Comparison of ENCODE assay signal across 21 cellular contexts in the genomic region with DNA sequence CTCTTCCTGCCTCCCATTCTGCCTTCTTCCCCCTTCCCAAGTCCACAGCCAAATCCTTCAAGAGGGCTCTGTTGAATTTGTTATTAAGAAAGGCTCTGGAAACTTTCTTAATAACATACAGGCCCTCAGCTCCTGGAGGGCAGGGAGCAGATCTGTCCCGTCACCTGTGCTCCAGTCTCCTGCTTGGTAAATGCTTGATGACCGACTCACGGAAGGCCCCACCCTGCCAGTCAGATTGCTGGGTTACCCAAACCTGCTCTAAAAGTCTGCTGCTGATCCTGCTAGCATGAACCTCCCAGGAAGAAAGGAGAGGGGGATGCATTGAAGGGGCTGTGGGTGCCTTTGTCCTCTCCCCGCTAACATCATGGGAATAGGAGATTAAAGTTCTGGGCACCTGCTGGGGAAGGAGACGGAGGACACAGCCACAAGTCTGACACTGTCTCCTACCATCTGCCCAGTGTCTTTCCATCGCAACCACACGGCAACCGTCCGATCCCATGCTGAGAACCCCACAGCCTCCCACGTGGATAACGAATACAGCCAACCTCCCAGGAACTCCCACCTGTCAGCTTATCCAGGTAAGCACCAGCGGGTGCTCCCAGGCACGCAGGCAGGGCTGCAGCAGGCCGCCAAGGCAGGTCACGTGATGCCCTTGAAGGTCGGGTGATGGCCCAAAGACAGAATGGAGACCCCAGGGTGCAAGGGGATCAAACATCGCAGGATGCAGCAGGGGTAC. TPM values are rescaled to one million over a fixed set of nuclear protein-coding genes. Genes with fewer than 3 reads are reported as not detected.
DNase-seq lines count a peak whose midpoint lies in the region; ATAC-seq and TF ChIP-seq lines count a peak whose summit lies in the region.
"Had no signal": no experiment of that assay in that cellular context is flagged by ENCODE, and none has a peak within 500 bp of the region (broad histone marks: within the 10 kb centered on the region; RNA-seq: fewer than 3 reads in every experiment).

No MANE protein-coding gene starts in this region.

- H3K27ac Mint-ChIP-seq in activated CD4-positive, alpha-beta T cell treated with anti-CD3 and anti-CD28 coated beads, Interleukin-2, amount 10 ng/mL, durations not matched to agents 24 days and 14 days, result peak overlapping the region; percentile 71
- H3K27ac Mint-ChIP-seq in CD4-positive, alpha-beta memory T cell, result peak overlapping the region; percentile 55 to 82 (median 72)
- H3K27ac Mint-ChIP-seq in activated T-helper 17 cell treated with anti-CD3 and anti-CD28 coated beads, Interleukin-2, amount 50 U/mL, for 72 hours, result peak overlapping the region; percentile 53
- peak overlapping the region in 2 of 6 donors; percentile 6 to 62 for H3K27ac Mint-ChIP-seq in immature natural killer cell

- H3K4me1 Mint-ChIP-seq in activated CD4-positive, alpha-beta T cell treated with anti-CD3 and anti-CD28 coated beads, Interleukin-2, amount 10 ng/mL, durations not matched to agents 24 days and 14 days, result peaks cover 31% of the 10 kb centered on the region
- peaks cover 24 to 65% (median 35%) of the 10 kb centered on the region in 4 donors for H3K4me1 Mint-ChIP-seq in CD4-positive, alpha-beta memory T cell
- peaks cover 26% of the 10 kb centered on the region for H3K4me1 Mint-ChIP-seq in activated T-helper 17 cell treated with anti-CD3 and anti-CD28 coated beads, Interleukin-2, amount 50 U/mL, for 72 hours
- peaks cover 32 to 35% of the 10 kb centered on the region in 2 donors for H3K4me1 Mint-ChIP-seq in immature natural killer cell

- POLR2A ChIA-PET in CD4-positive, alpha-beta memory T cell (lab: Charles Lee; ENCODE audit: partially characterized antibody), result interaction anchor here (0.9 to 1.0 kb wide), 3 partner anchors 13 to 83 kb away, joined by 3 to 5 read pairs (median 4); no protein-coding TSS in a partner anchor

- ATAC-seq in activated T-helper 17 cell treated with anti-CD3 and anti-CD28 coated beads, Interleukin-2, amount 50 U/mL, for 72 hours (replicated peaks), result no peak
- ATAC-seq: gastrocnemius medialis, right cardiac atrium had no signal

- H3K27me3 Mint-ChIP-seq in activated CD4-positive, alpha-beta T cell treated with anti-CD3 and anti-CD28 coated beads, Interleukin-2, amount 10 ng/mL, durations not matched to agents 24 days and 14 days, result no peaks in the 10 kb centered on the region
- H3K27me3 Mint-ChIP-seq in CD4-positive, alpha-beta memory T cell, result no peaks in the 10 kb centered on the region
- H3K27me3 Mint-ChIP-seq in activated T-helper 17 cell treated with anti-CD3 and anti-CD28 coated beads, Interleukin-2, amount 50 U/mL, for 72 hours, result no peaks in the 10 kb centered on the region
- peaks cover 3 to 4% (median 3%) of the 10 kb centered on the region in 3 donors for H3K27me3 Mint-ChIP-seq in immature natural killer cell (ENCODE audit: low read depth in 3 of 3)

- no peak overlapping the region for H3K27ac ChIP-seq in CD4-positive, alpha-beta memory T cell (ENCODE audit: low read depth, low read length)
- H3K27ac ChIP-seq in tibial artery, result no peak overlapping the region
- H3K27ac ChIP-seq: gastrocnemius medialis, pancreas, uterus had no signal

- peaks cover 3% of the 10 kb centered on the region for H3K9me3 Mint-ChIP-seq in activated CD4-positive, alpha-beta T cell treated with anti-CD3 and anti-CD28 coated beads, Interleukin-2, amount 10 ng/mL, durations not matched to agents 24 days and 14 days
- no peaks in the 10 kb centered on the region for H3K9me3 Mint-ChIP-seq in CD4-positive, alpha-beta memory T cell
- no peaks in the 10 kb centered on the region for H3K9me3 Mint-ChIP-seq in activated T-helper 17 cell treated with anti-CD3 and anti-CD28 coated beads, Interleukin-2, amount 50 U/mL, for 72 hours
- H3K9me3 Mint-ChIP-seq in immature natural killer cell, result no peaks in the 10 kb centered on the region

- peaks cover 38% of the 10 kb centered on the region for H3K4me1 ChIP-seq in CD4-positive, alpha-beta memory T cell (ENCODE audit: insufficient read depth, low read length)
- H3K4me1 ChIP-seq in tibial artery, result peaks cover 0 to 18% (median 11%) of the 10 kb centered on the region in 4 donors

- no peak overlapping the region for H3K4me3 ChIP-seq in CD4-positive, alpha-beta memory T cell (ENCODE audit: low read length in 2 of 2)
- no peak overlapping the region for H3K4me3 ChIP-seq in tibial artery
- H3K4me3 ChIP-seq in MG63, result no peak overlapping the region
- H3K4me3 ChIP-seq: gastrocnemius medialis, pancreas, uterus had no signal

- DNase-seq in activated CD4-positive, alpha-beta T cell treated with anti-CD3 and anti-CD28 coated beads, Interleukin-2, amount 10 ng/mL, durations not matched to agents 24 days and 14 days, result no peak
- DNase-seq in activated CD4-positive, alpha-beta T cell treated with anti-CD3 and anti-CD28 coated beads for 4 hours, result no peak
- peak in 1 of 5 donors; percentile 18 for DNase-seq in CD4-positive, alpha-beta memory T cell
- DNase-seq in immature natural killer cell, result no peak
- DNase-seq in tibial artery, result no peak
- no peak for DNase-seq in GM19238 (ENCODE audit: insufficient read length, low spot score)
- no peak for DNase-seq in MG63
- DNase-seq: activated CD4-positive, alpha-beta T cell treated with anti-CD3 and anti-CD28 coated beads, Interleukin-2, amount 50 U/mL, for 48 hours; erythroblast; gastrocnemius medialis; KG1; MV-4-11; NCI-H1694 treated with DMSO at 0.1 percent for 48 hours; NCI-H69; uterus had no signal

- H3K4me3 Mint-ChIP-seq in activated CD4-positive, alpha-beta T cell treated with anti-CD3 and anti-CD28 coated beads, Interleukin-2, amount 10 ng/mL, durations not matched to agents 24 days and 14 days, result no peak overlapping the region
- no peak overlapping the region for H3K4me3 Mint-ChIP-seq in CD4-positive, alpha-beta memory T cell
- no peak overlapping the region for H3K4me3 Mint-ChIP-seq in activated T-helper 17 cell treated with anti-CD3 and anti-CD28 coated beads, Interleukin-2, amount 50 U/mL, for 72 hours
- peak overlapping the region in 3 of 5 donors; percentile 33 to 62 (median 39) for H3K4me3 Mint-ChIP-seq in immature natural killer cell

- no peak for TF ChIP-seq CTCF in tibial artery (IDR thresholded peaks at IDR 0.05)

- CTCF ChIA-PET in CD4-positive, alpha-beta memory T cell (lab: Charles Lee; ENCODE audit: partially characterized antibody), result no interaction called here

- H3K36me3 ChIP-seq in CD4-positive, alpha-beta memory T cell (ENCODE audit: insufficient read depth, low read length), result peaks cover 66% of the 10 kb centered on the region
- H3K36me3 ChIP-seq in tibial artery (peaks cover 0 to 12% (median 0%) of the 10 kb centered on the region in 3 donors), MG63 (no peaks in the 10 kb centered on the region; the same call in 1 of the 2 replicates)
- H3K36me3 ChIP-seq: BE2C, gastrocnemius medialis, pancreas, uterus had no signal

- H3K27me3 ChIP-seq in CD4-positive, alpha-beta memory T cell (ENCODE audit: insufficient read depth, low read length), result no peaks in the 10 kb centered on the region
- H3K27me3 ChIP-seq in tibial artery, result no peaks in the 10 kb centered on the region
- H3K27me3 ChIP-seq in MG63, result no peaks in the 10 kb centered on the region
- H3K27me3 ChIP-seq: BE2C, gastrocnemius medialis, pancreas, uterus had no signal

- no peaks in the 10 kb centered on the region for H3K9me3 ChIP-seq in CD4-positive, alpha-beta memory T cell (ENCODE audit: control insufficient read depth in 1 of 2, low read length in 2 of 2)
- H3K9me3 ChIP-seq in tibial artery, result no peaks in the 10 kb centered on the region
- no peaks in the 10 kb centered on the region for H3K9me3 ChIP-seq in MG63
- H3K9me3 ChIP-seq: BE2C, gastrocnemius medialis, pancreas, uterus had no signal

- H3K36me3 Mint-ChIP-seq in activated CD4-positive, alpha-beta T cell treated with anti-CD3 and anti-CD28 coated beads, Interleukin-2, amount 10 ng/mL, durations not matched to agents 24 days and 14 days (ENCODE audit: low read depth), result peaks cover 78% of the 10 kb centered on the region
- peaks cover 62 to 81% of the 10 kb centered on the region in 2 donors for H3K36me3 Mint-ChIP-seq in CD4-positive, alpha-beta memory T cell
- peaks cover 3% of the 10 kb centered on the region for H3K36me3 Mint-ChIP-seq in activated T-helper 17 cell treated with anti-CD3 and anti-CD28 coated beads, Interleukin-2, amount 50 U/mL, for 72 hours (ENCODE audit: low read depth)
- H3K36me3 Mint-ChIP-seq in immature natural killer cell, result peaks cover 0 to 6% (median 3%) of the 10 kb centered on the region in 3 donors

- intact Hi-C loops in activated CD4-positive, alpha-beta T cell treated with anti-CD3 and anti-CD28 coated beads, Interleukin-2, amount 10 ng/mL, durations not matched to agents 24 days and 14 days (cut with micrococcal nuclease), result no loop called here
- intact Hi-C loops in CD4-positive, alpha-beta memory T cell (cut with micrococcal nuclease), result no loop called here
- intact Hi-C loops in tibial artery (cut with DNase I; ENCODE audit: low total_unique reads), result loop anchor here (5.0 to 10.0 kb wide), 2 partner anchors 63 to 200 kb away; a partner anchor contains a TSS

RNA-seq across cellular contexts. Expression of a gene that starts 22.5 kb away (rescaled TPM):
- 368 and 385 TPM in 2 replicates for total RNA-seq in activated CD4-positive, alpha-beta T cell treated with anti-CD3 and anti-CD28 coated beads, Interleukin-2, amount 10 ng/mL, durations not matched to agents 24 days and 14 days
- 100 to 1,000 TPM; 283 to 289 TPM for total RNA-seq in CD4-positive, alpha-beta memory T cell
- 100 to 1,000 TPM; 170 to 323 TPM for polyA plus RNA-seq in CD4-positive, alpha-beta memory T cell
- total RNA-seq in activated T-helper 17 cell treated with anti-CD3 and anti-CD28 coated beads, Interleukin-2, amount 50 U/mL, for 72 hours, result 100 to 1,000 TPM; 231 to 476 TPM
- polyA plus RNA-seq in immature natural killer cell, result 1 to 10 TPM in 1 of 3 donors, under 1 TPM in 2; 0.68 to 1.8 (median 0.80) TPM
- not detected in 2 replicates for total RNA-seq in MG63 (2014; rRNA removed; shearing (Covaris generic); ENCODE audit: low replicate concordance)
- total RNA-seq: cardiac septum, kidney epithelial cell had no signal

RNA-seq across cellular contexts. Expression of a gene that starts 36.5 kb away (rescaled TPM):
- total RNA-seq in activated CD4-positive, alpha-beta T cell treated with anti-CD3 and anti-CD28 coated beads, Interleukin-2, amount 10 ng/mL, durations not matched to agents 24 days and 14 days, result 13.3 and 13.7 TPM in 2 replicates
- 1 to 10 TPM; 7.3 to 7.9 TPM for total RNA-seq in CD4-positive, alpha-beta memory T cell
- polyA plus RNA-seq in CD4-positive, alpha-beta memory T cell, result under 1 TPM; 0.25 to 0.93 TPM
- total RNA-seq in activated T-helper 17 cell treated with anti-CD3 and anti-CD28 coated beads, Interleukin-2, amount 50 U/mL, for 72 hours, result 10 to 100 TPM in 1 of 2 donors, 1 to 10 TPM in 1; 9.7 to 14.5 TPM
- under 1 TPM in 2 of 3 donors, not detected in 1; 0.36 to 0.95 TPM for polyA plus RNA-seq in immature natural killer cell
- 11.3 and 22.9 TPM in 2 replicates for total RNA-seq in MG63 (2014; rRNA removed; shearing (Covaris generic); ENCODE audit: low replicate concordance)

Comparison
In these comparisons a context has a peak if more than half of its experiments do, and no peak if none do; other contexts are left out.
1. H3K4me3 Mint-ChIP-seq: peak in immature natural killer cell (3 of 5); none in activated CD4-positive, alpha-beta T cell treated with anti-CD3 and anti-CD28 coated beads, Interleukin-2, amount 10 ng/mL, durations not matched to agents 24 days and 14 days (single experiment), CD4-positive, alpha-beta memory T cell (0 of 8) and activated T-helper 17 cell treated with anti-CD3 and anti-CD28 coated beads, Interleukin-2, amount 50 U/mL, for 72 hours (single experiment).
2. RNA of a gene that starts 22.5 kb away (total RNA-seq): 231 to 476 TPM in activated T-helper 17 cell treated with anti-CD3 and anti-CD28 coated beads, Interleukin-2, amount 50 U/mL, for 72 hours, 368 to 385 TPM in activated CD4-positive, alpha-beta T cell treated with anti-CD3 and anti-CD28 coated beads, Interleukin-2, amount 10 ng/mL, durations not matched to agents 24 days and 14 days and 283 to 289 TPM in CD4-positive, alpha-beta memory T cell; not detected in MG63; every median in the first group is over 100 times any median in the second.